In genomic region chr3:100873624-100874023, GRCh38 we compare ENCODE assay signal across 28 cellular contexts.
"Had no signal": no experiment of that assay in that cellular context is flagged by ENCODE, and none has a peak within 500 bp of the region (broad histone marks: within the 10 kb centered on the region; RNA-seq: fewer than 3 reads in every experiment).

No MANE protein-coding gene starts in this region.

- DNase-seq: activated CD4-positive, alpha-beta memory T cell treated with anti-CD3 and anti-CD28 coated beads, Interleukin-2, amount 10 ng/mL, durations not matched to agents 7 days and 5 days; activated CD4-positive, alpha-beta T cell treated with anti-CD3 and anti-CD28 coated beads for 1 hour; activated CD4-positive, alpha-beta T cell treated with anti-CD3 and anti-CD28 coated beads for 48 hours; activated CD4-positive, CD25-positive, alpha-beta regulatory T cell; activated CD8-positive, alpha-beta memory T cell treated with anti-CD3 and anti-CD28 coated beads for 24 hours; activated CD8-positive, alpha-beta memory T cell treated with anti-CD3 and anti-CD28 coated beads, Interleukin-2, amount 10 ng/mL, durations not matched to agents 7 days and 5 days; activated CD8-positive, alpha-beta memory T cell treated with anti-CD3 and anti-CD28 coated beads, Interleukin-2, amount 50 U/mL, for 48 hours; activated effector memory CD4-positive, alpha-beta T cell treated with Interleukin-2 at 50 U/mL for 16 hours; activated naive CD4-positive, alpha-beta T cell; activated naive CD8-positive, alpha-beta T cell treated with anti-CD3 and anti-CD28 coated beads, Interleukin-2, amount 10 ng/mL, durations not matched to agents 7 days and 5 days; activated T-cell treated with anti-CD3 and anti-CD28 coated beads, Interleukin-2, amount 50 U/mL, for 48 hours; amygdala; Karpas-422; KBM-7; NCI-H1105; NCI-H1417 treated with DMSO at 0.1 percent for 48 hours; NCI-H1930; NCI-H2081 treated with DMSO at 0.1 percent for 48 hours; NCI-H226; NCI-H446 treated with DMSO at 0.1 percent for 48 hours; NCI-H524; NCI-H69; NCI-H82; Right ventricle myocardium superior; T1000; WERI-Rb-1 had no signal

- H3K27ac ChIP-seq: ascending aorta, cardiac muscle cell, WERI-Rb-1 had no signal

- H3K36me3 ChIP-seq: ascending aorta, cardiac muscle cell, WERI-Rb-1 had no signal

- H3K9me3 ChIP-seq: ascending aorta had no signal

- ATAC-seq: activated CD8-positive, alpha-beta memory T cell treated with anti-CD3 and anti-CD28 coated beads, Interleukin-2, amount 10 ng/mL, durations not matched to agents 7 days and 5 days had no signal

- H3K27me3 ChIP-seq: ascending aorta, cardiac muscle cell had no signal

- H3K4me3 ChIP-seq: ascending aorta, cardiac muscle cell had no signal
